Comparison of ENCODE assay signal across 1 cellular context in the genomic region with DNA sequence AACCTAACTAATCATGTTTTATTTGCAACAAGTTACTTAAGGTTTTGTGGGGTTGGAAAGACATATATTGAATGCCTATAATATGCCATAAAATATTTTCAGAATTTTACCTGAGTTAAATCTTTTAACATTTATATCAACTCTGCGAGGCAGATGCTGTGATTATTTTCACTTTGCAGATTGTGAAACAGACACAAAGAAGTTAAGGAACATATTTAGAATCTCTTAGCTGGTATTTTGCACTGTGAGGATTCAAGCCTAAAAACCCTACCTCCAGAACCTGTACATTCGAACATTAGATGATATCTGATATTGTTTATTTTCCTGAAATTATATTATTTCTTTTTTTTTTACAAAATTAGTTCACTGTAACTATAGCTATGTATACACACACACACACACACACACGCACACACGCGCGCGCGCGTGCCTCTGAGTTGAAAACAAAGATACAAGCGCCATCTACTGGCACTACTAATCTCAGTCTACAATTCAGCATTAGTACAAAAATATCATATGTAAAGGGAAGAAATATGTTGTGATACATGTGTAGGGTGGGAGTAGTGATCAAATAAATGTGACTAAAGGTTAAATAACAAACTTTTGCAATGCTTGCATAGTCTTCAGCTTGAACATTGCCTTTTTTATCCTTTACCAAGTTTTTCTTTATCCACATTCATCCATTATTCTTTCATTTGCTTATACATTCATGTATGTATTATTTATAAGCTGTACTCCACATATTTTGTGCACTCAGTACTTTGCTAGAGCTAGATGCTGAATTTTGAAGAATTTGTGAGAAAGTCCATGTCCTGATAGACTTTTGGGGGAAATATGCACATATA.
TF ChIP-seq lines count a peak whose summit lies in the region.

No MANE protein-coding gene starts in this region.

TF ChIP-seq in HEK293, 187 proteins besides CTCF, POLR2A, EP300 and RAD21 (continued from another document):
- no peak for TF ChIP-seq SETDB1 (IDR thresholded peaks at IDR 0.05; ENCODE audit: insufficient read length, low read length)
- TF ChIP-seq, protein P1, sequence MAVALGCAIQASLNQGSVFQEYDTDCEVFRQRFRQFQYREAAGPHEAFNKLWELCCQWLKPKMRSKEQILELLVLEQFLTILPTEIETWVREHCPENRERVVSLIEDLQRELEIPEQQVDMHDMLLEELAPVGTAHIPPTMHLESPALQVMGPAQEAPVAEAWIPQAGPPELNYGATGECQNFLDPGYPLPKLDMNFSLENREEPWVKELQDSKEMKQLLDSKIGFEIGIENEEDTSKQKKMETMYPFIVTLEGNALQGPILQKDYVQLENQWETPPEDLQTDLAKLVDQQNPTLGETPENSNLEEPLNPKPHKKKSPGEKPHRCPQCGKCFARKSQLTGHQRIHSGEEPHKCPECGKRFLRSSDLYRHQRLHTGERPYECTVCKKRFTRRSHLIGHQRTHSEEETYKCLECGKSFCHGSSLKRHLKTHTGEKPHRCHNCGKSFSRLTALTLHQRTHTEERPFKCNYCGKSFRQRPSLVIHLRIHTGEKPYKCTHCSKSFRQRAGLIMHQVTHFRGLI (tag by site-specific recombination; IDR thresholded peaks at IDR 0.05), result no peak
